ENCODE assay signal across 25 cellular contexts in the genomic region with DNA sequence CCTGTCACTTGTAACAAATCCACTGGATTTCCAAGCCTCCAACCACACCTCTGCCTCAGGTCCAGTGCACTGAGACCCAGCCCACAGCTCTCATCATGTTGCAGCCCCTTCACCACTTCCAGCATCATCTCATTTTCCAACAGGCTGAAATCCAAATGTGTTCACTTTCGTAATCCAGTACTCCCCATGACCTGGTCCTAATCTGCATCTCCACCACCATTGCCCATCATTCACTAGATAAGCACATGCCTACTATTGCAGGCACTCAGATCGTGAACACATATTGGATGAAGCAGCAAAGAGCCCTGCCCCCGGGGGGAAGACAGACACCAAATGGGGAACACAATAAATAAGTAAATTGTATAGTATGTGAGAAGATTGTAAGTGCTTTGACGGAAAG.
DNase-seq lines count a peak whose midpoint lies in the region; ATAC-seq, FAIRE-seq and TF ChIP-seq lines count a peak whose summit lies in the region.
"Had no signal": no experiment of that assay in that cellular context is flagged by ENCODE, and none has a peak within 500 bp of the region (broad histone marks: within the 10 kb centered on the region; RNA-seq: fewer than 3 reads in every experiment).

No MANE protein-coding gene starts in this region.

- ATAC-seq in HepG2 (no peak), right lobe of liver (peak; percentile 36 to 61 (median 52)), pancreas (no peak), right cardiac atrium (no peak)

- H3K27ac Mint-ChIP-seq in type B pancreatic cell, result peak overlapping the region; percentile 6
- H3K27ac Mint-ChIP-seq: B cell; CD14-positive monocyte; CD4-positive, alpha-beta T cell; GM23338; HFFc6 had no signal

- H3K27me3 Mint-ChIP-seq in type B pancreatic cell, result peaks cover 8% of the 10 kb centered on the region
- H3K27me3 Mint-ChIP-seq: B cell had no signal

- TF ChIP-seq CTCF in liver (IDR thresholded peaks at IDR 0.05; ENCODE audit: low read depth, low read length, missing input control) (no peak), HepG2 (CRISPR knock-in tag; IDR thresholded peaks at IDR 0.05) (no peak), right lobe of liver (IDR thresholded peaks at IDR 0.05) (no peak), pancreas (IDR thresholded peaks at IDR 0.05) (no peak), type B pancreatic cell (conservative IDR thresholded peaks at IDR 0.05) (no peak)

- DNase-seq in HepG2 (ENCODE audit: low spot score) (no peak), right lobe of liver (peak in 2 of 3 donors; percentile 48 to 63), pancreas (no peak), type B pancreatic cell (ENCODE audit: extremely low spot score, unreplicated experiment) (no peak), right cardiac atrium (no peak), NCI-H146 (lab: John Stamatoyannopoulos, UW) (no peak), dermis blood vessel endothelial cell (no peak)
- DNase-seq: CD4-positive, alpha-beta T cell; CD8-positive, alpha-beta memory T cell; DMS 273 treated with DMSO at 0.1 percent for 48 hours; DMS79; EL; GDM1; HFFc6 had no signal

- no peaks in the 10 kb centered on the region for H3K36me3 Mint-ChIP-seq in type B pancreatic cell
- H3K36me3 Mint-ChIP-seq: CD14-positive monocyte; CD8-positive, alpha-beta memory T cell had no signal

- H3K4me1 ChIP-seq in liver (ENCODE audit: control insufficient read depth in 4 of 4, insufficient read depth in 4 of 4, low read length in 3 of 4) (peaks cover 26 to 54% (median 51%) of the 10 kb centered on the region in 4 donors), HepG2 (ENCODE audit: insufficient read depth, low read length) (no peaks in the 10 kb centered on the region), right lobe of liver (peaks cover 0 to 52% (median 20%) of the 10 kb centered on the region in 4 donors), pancreas (peaks cover 38 to 46% (median 46%) of the 10 kb centered on the region in 3 donors), right cardiac atrium (ENCODE audit: control insufficient read depth, insufficient read depth, low read length) (no peaks in the 10 kb centered on the region)
- H3K4me1 ChIP-seq: HAP-1 had no signal

- no peak overlapping the region for H2AFZ ChIP-seq in HepG2 (ENCODE audit: low read length)
- H2AFZ ChIP-seq: GM23338 had no signal

- intact Hi-C loops in HepG2 (cut with micrococcal nuclease; ENCODE audit: unreplicated experiment) (no loop called here), right lobe of liver (cut with DNase I) (no loop called here), pancreas (cut with DNase I) (no loop called here), right cardiac atrium (cut with DNase I) (no loop called here)

- no peaks in the 10 kb centered on the region for H4K20me1 ChIP-seq in HepG2 (ENCODE audit: insufficient read depth, low read length)
- H4K20me1 ChIP-seq: BLaER1 treated with 17β-estradiol and CSF1 and Interleukin-3, amounts not matched to agents 10 nM and 100 nM had no signal

- in situ Hi-C loops in HepG2 (cut with HindIII; ENCODE audit: extremely low pct_ligation_motif_present, low pct_unique_long_range_greater_than_20kb), result no loop called here

- FAIRE-seq in HepG2 (lab: Jason Lieb, UNC) (no peak), pancreas (lab: Jason Lieb, UNC) (no peak)
- FAIRE-seq: A204.1, D721Med, GM12878, H54 had no signal

- H3K27ac ChIP-seq in liver (ENCODE audit: low read depth in 1 of 2, low read length in 2 of 2) (peak overlapping the region; percentile 22 to 67), HepG2 (ENCODE audit: extremely low read length, insufficient read depth, low read length) (no peak overlapping the region), right lobe of liver (peak overlapping the region; percentile 22 to 87 (median 76)), pancreas (peak overlapping the region; percentile 39 to 65 (median 46)), right cardiac atrium (ENCODE audit: low read length) (no peak overlapping the region)
- H3K27ac ChIP-seq: 22Rv1; BLaER1 treated with 17β-estradiol and CSF1 and Interleukin-3, amounts not matched to agents 10 nM and 100 nM had no signal

- H3K27me3 ChIP-seq in liver (ENCODE audit: control insufficient read depth in 4 of 4, insufficient read depth in 4 of 4, low read length in 3 of 4) (no peaks in the 10 kb centered on the region), HepG2 (ENCODE audit: control insufficient read depth in 1 of 2, insufficient read depth in 2 of 2, low read length in 2 of 2) (peaks cover 0 to 41% of the 10 kb centered on the region in 2 experiments; a peak in 3 of 5 replicates), right lobe of liver (no peaks in the 10 kb centered on the region), pancreas (no peaks in the 10 kb centered on the region), right cardiac atrium (ENCODE audit: control insufficient read depth, insufficient read depth) (no peaks in the 10 kb centered on the region)
- H3K27me3 ChIP-seq: BLaER1 treated with 17β-estradiol and CSF1 and Interleukin-3, amounts not matched to agents 10 nM and 100 nM had no signal

- no peaks in the 10 kb centered on the region for H3K9me3 Mint-ChIP-seq in type B pancreatic cell
- H3K9me3 Mint-ChIP-seq: CD14-positive monocyte; CD4-positive, alpha-beta T cell; CD8-positive, alpha-beta memory T cell; GM23338 had no signal

- no peak for TF ChIP-seq EP300 in HepG2 (IDR thresholded peaks at IDR 0.05; ENCODE audit: low read depth in 2 of 2, low read length in 2 of 2)
- TF ChIP-seq EP300 in HepG2 (CRISPR knock-in tag; IDR thresholded peaks at IDR 0.05; ENCODE audit: borderline replicate concordance), result no peak

- WGBS in liver, result 34% methylated on average over 4 of the region's 4 CpGs
- WGBS in HepG2 (ENCODE audit: low lambda C conversion rate), result 2% methylated on average over 4 of the region's 4 CpGs
- 28% methylated on average over 4 of the region's 4 CpGs for WGBS in right lobe of liver (ENCODE audit: insufficient coverage, low coverage, low lambda C conversion rate, missing lambda C conversion rate)
- 19 to 20% methylated on average over 4 of the region's 4 CpGs for WGBS in pancreas, 2 donors
- WGBS in right cardiac atrium, result 77% methylated on average over 4 of the region's 4 CpGs

- H3K4me3 ChIP-seq in liver (ENCODE audit: low read depth in 1 of 3, low read length in 3 of 3), result no peak overlapping the region
- H3K4me3 ChIP-seq in HepG2 (replicated peaks in 1 of 3; ENCODE audit: insufficient read depth in 1 of 3, low read depth in 2 of 3, low read length in 3 of 3), result no peak overlapping the region
- H3K4me3 ChIP-seq in right lobe of liver, result no peak overlapping the region
- no peak overlapping the region for H3K4me3 ChIP-seq in pancreas
- no peak overlapping the region for H3K4me3 ChIP-seq in right cardiac atrium (ENCODE audit: low read length)
- H3K4me3 ChIP-seq: BLaER1 treated with 17β-estradiol and CSF1 and Interleukin-3, amounts not matched to agents 10 nM and 100 nM; GM12878; GM23338; HAP-1 had no signal

- no peak overlapping the region for H3K9ac ChIP-seq in liver (ENCODE audit: low read depth in 1 of 2, low read length in 2 of 2)
- no peak overlapping the region for H3K9ac ChIP-seq in HepG2 (ENCODE audit: insufficient read depth, low read depth, low read length)
- H3K9ac ChIP-seq: BLaER1 treated with 17β-estradiol and CSF1 and Interleukin-3, amounts not matched to agents 10 nM and 100 nM had no signal

- POLR2A ChIA-PET in HepG2 (lab: Yijun Ruan, JAX), result no interaction called here

- H3K4me3 Mint-ChIP-seq in type B pancreatic cell, result no peak overlapping the region
- H3K4me3 Mint-ChIP-seq: B cell; CD14-positive monocyte; CD4-positive, alpha-beta T cell; CD8-positive, alpha-beta memory T cell; GM23338; HFFc6 had no signal

- TF ChIP-seq RAD21 in liver (IDR thresholded peaks at IDR 0.05) (no peak), HepG2 (CRISPR knock-in tag; IDR thresholded peaks at IDR 0.05) (no peak)

- no peak for TF ChIP-seq POLR2A in HepG2 (IDR thresholded peaks at IDR 0.05; ENCODE audit: insufficient read depth in 1 of 2, low read depth in 2 of 2, low read length in 2 of 2)
- no peak for TF ChIP-seq POLR2A in right lobe of liver (IDR thresholded peaks at IDR 0.05)

- no TSS peak for BruUV-seq in HepG2 (replicated peaks; lab: Mats Ljungman, UMichigan)

- peaks cover 47% of the 10 kb centered on the region for H3K4me1 Mint-ChIP-seq in type B pancreatic cell (ENCODE audit: unreplicated experiment)
- H3K4me1 Mint-ChIP-seq: B cell; CD14-positive monocyte; CD8-positive, alpha-beta memory T cell had no signal

- CTCF ChIA-PET in HepG2 (lab: Yijun Ruan, JAX; ENCODE audit: low intra/inter-chr PET ratio, low total read pairs), result no interaction called here

- H3K79me2 ChIP-seq in HepG2 (ENCODE audit: insufficient read depth, low read length), result no peaks in the 10 kb centered on the region

- H3K36me3 ChIP-seq in liver (ENCODE audit: control insufficient read depth in 4 of 4, insufficient read depth in 3 of 4, low read depth in 1 of 4, low read length in 3 of 4), result no peaks in the 10 kb centered on the region
- no peaks in the 10 kb centered on the region for H3K36me3 ChIP-seq in HepG2 (replicated peaks in 1 of 2; ENCODE audit: control insufficient read depth in 1 of 2, insufficient read depth in 2 of 2, low read length in 2 of 2)
- H3K36me3 ChIP-seq in right lobe of liver, result no peaks in the 10 kb centered on the region
- no peaks in the 10 kb centered on the region for H3K36me3 ChIP-seq in pancreas
- H3K36me3 ChIP-seq: BLaER1 treated with 17β-estradiol and CSF1 and Interleukin-3, amounts not matched to agents 10 nM and 100 nM; HAP-1 had no signal

- H3K9me3 ChIP-seq in liver (ENCODE audit: control insufficient read depth in 4 of 4, low read length in 3 of 4), result no peaks in the 10 kb centered on the region
- H3K9me3 ChIP-seq in HepG2 (ENCODE audit: low read length), result no peaks in the 10 kb centered on the region
- no peaks in the 10 kb centered on the region for H3K9me3 ChIP-seq in right lobe of liver
- no peaks in the 10 kb centered on the region for H3K9me3 ChIP-seq in pancreas
- no peaks in the 10 kb centered on the region for H3K9me3 ChIP-seq in right cardiac atrium (ENCODE audit: control insufficient read depth, low read length)
- H3K9me3 ChIP-seq: BLaER1 treated with 17β-estradiol and CSF1 and Interleukin-3, amounts not matched to agents 10 nM and 100 nM; HAP-1 had no signal

- H3K4me2 ChIP-seq in HepG2 (ENCODE audit: low read depth, low read length), result no peak overlapping the region
- H3K4me2 ChIP-seq: BLaER1 treated with 17β-estradiol and CSF1 and Interleukin-3, amounts not matched to agents 10 nM and 100 nM; GM23338 had no signal

TF ChIP-seq in liver, 16 proteins besides CTCF, POLR2A, EP300 and RAD21 (continues in another document):
- TF ChIP-seq RXRA (IDR thresholded peaks at IDR 0.05), result no peak
- no peak for TF ChIP-seq GABPA (IDR thresholded peaks at IDR 0.05 in 1 of 2, conservative IDR thresholded peaks at IDR 0.05 in 1 of 2)
- no peak for TF ChIP-seq FOXA1 (IDR thresholded peaks at IDR 0.05)
- TF ChIP-seq SP1 (IDR thresholded peaks at IDR 0.05), result peak; percentile 1
- TF ChIP-seq EGR1 (IDR thresholded peaks at IDR 0.05; ENCODE audit: low read depth in 2 of 2), result no peak

TF ChIP-seq in HepG2, 621 proteins besides CTCF, POLR2A, EP300 and RAD21 (continues in another document):
- TF ChIP-seq ZNF883 (CRISPR knock-in tag; IDR thresholded peaks at IDR 0.05; ENCODE audit: not compliant biosample characterization) (no peak), IKZF1 (IDR thresholded peaks at IDR 0.05) (no peak), ZMAT3 (CRISPR knock-in tag; conservative IDR thresholded peaks at IDR 0.05) (no peak), HNRNPK (IDR thresholded peaks at IDR 0.05; ENCODE audit: low read depth, low read length, poor library complexity, severe bottlenecking) (no peak), ZNF224 (CRISPR knock-in tag; IDR thresholded peaks at IDR 0.05) (no peak)

Comparison
In these comparisons a context has a peak if more than half of its experiments do, and no peak if none do; other contexts are left out.
1. H3K27ac ChIP-seq: peak in liver (2 of 2), right lobe of liver (3 of 3) and pancreas (4 of 4); none in HepG2 (single experiment) and right cardiac atrium (single experiment).
2. ATAC-seq: peak in right lobe of liver (4 of 4); none in HepG2 (single experiment), pancreas (0 of 4) and right cardiac atrium (0 of 2).
3. DNase-seq: peak in right lobe of liver (2 of 3); none in HepG2 (single experiment), pancreas (0 of 6), type B pancreatic cell (single experiment), right cardiac atrium (0 of 3), NCI-H146 (single experiment) and dermis blood vessel endothelial cell (single experiment).